In genomic region chr14:95609398-95609990, GRCh38 we compare ENCODE assay signal across 10 cellular contexts.
DNase-seq lines count a peak whose midpoint lies in the region; ATAC-seq, FAIRE-seq and TF ChIP-seq lines count a peak whose summit lies in the region.
"Had no signal": no experiment of that assay in that cellular context is flagged by ENCODE, and none has a peak within 500 bp of the region (broad histone marks: within the 10 kb centered on the region; RNA-seq: fewer than 3 reads in every experiment).

No MANE protein-coding gene starts in this region.

- CTCF ChIA-PET in RWPE1 (lab: Yijun Ruan, JAX) = no interaction called here

- DNase-seq in AG08395 (ENCODE audit: low spot score) (peak; percentile 34), GM12891 (ENCODE audit: insufficient read length, low spot score) (peak; percentile 25), NCI-H2107 treated with DMSO at 0.1 percent for 48 hours (lab: John Stamatoyannopoulos, UW; ENCODE audit: unreplicated experiment) (peak; percentile 24), T47D (ENCODE audit: low read depth in 1 of 2, low spot score in 1 of 2) (peak; percentile 28 to 82), RWPE1 (ENCODE audit: low spot score) (no peak)
- no peak for DNase-seq in natural killer cell treated with Interleukin-12 subunit alpha and Interleukin-12 subunit beta and Interleukin-15 and Interleukin-18, amount 100 ng/mL, for 72 hours (ENCODE audit: low spot score)
- no peak for DNase-seq in activated CD4-positive, alpha-beta T cell treated with anti-CD3 and anti-CD28 coated beads, Interleukin-2, amount 50 U/mL, for 1 hour

- no peak overlapping the region for H3K27ac Mint-ChIP-seq in nephron
- no peak overlapping the region for H3K27ac Mint-ChIP-seq in natural killer cell treated with Interleukin-12 subunit alpha and Interleukin-12 subunit beta and Interleukin-15 and Interleukin-18, amount 100 ng/mL, for 72 hours
- H3K27ac Mint-ChIP-seq: stimulated activated naive CD8-positive, alpha-beta T cell treated with anti-CD3 and anti-CD28 coated beads, Interleukin-15, Interleukin-2, amounts not matched to agents 100 ng/mL and 50 ng/mL, for 24 hours had no signal

- no peaks in the 10 kb centered on the region for H3K36me3 Mint-ChIP-seq in nephron (ENCODE audit: low read depth)
- no peaks in the 10 kb centered on the region for H3K36me3 Mint-ChIP-seq in natural killer cell treated with Interleukin-12 subunit alpha and Interleukin-12 subunit beta and Interleukin-15 and Interleukin-18, amount 100 ng/mL, for 72 hours

- no peaks in the 10 kb centered on the region for H3K4me1 Mint-ChIP-seq in nephron
- H3K4me1 Mint-ChIP-seq in natural killer cell treated with Interleukin-12 subunit alpha and Interleukin-12 subunit beta and Interleukin-15 and Interleukin-18, amount 100 ng/mL, for 72 hours (ENCODE audit: low read depth in 2 of 2) = no peaks in the 10 kb centered on the region

- no peaks in the 10 kb centered on the region for H3K9me3 Mint-ChIP-seq in nephron
- H3K9me3 Mint-ChIP-seq in natural killer cell treated with Interleukin-12 subunit alpha and Interleukin-12 subunit beta and Interleukin-15 and Interleukin-18, amount 100 ng/mL, for 72 hours = no peaks in the 10 kb centered on the region
- H3K9me3 Mint-ChIP-seq: stimulated activated naive CD8-positive, alpha-beta T cell treated with anti-CD3 and anti-CD28 coated beads, Interleukin-15, Interleukin-2, amounts not matched to agents 100 ng/mL and 50 ng/mL, for 24 hours had no signal

- peaks cover 18% of the 10 kb centered on the region for H3K27me3 Mint-ChIP-seq in nephron (ENCODE audit: low read depth)
- H3K27me3 Mint-ChIP-seq in natural killer cell treated with Interleukin-12 subunit alpha and Interleukin-12 subunit beta and Interleukin-15 and Interleukin-18, amount 100 ng/mL, for 72 hours = peaks cover 34 to 44% of the 10 kb centered on the region in 2 donors

- in situ Hi-C loops in T47D (cut with HindIII; ENCODE audit: low pct_unique_long_range_greater_than_20kb, low sequenced_read_pairs) = no loop called here

- ATAC-seq in natural killer cell treated with Interleukin-12 subunit alpha and Interleukin-12 subunit beta and Interleukin-15 and Interleukin-18, amount 100 ng/mL, for 72 hours = no peak

- POLR2A ChIA-PET in RWPE1 (lab: Yijun Ruan, JAX; ENCODE audit: low non-redundant PET) = no interaction called here

- H3K4me3 Mint-ChIP-seq in nephron = no peak overlapping the region
- no peak overlapping the region for H3K4me3 Mint-ChIP-seq in natural killer cell treated with Interleukin-12 subunit alpha and Interleukin-12 subunit beta and Interleukin-15 and Interleukin-18, amount 100 ng/mL, for 72 hours
- H3K4me3 Mint-ChIP-seq: stimulated activated naive CD8-positive, alpha-beta T cell treated with anti-CD3 and anti-CD28 coated beads, Interleukin-15, Interleukin-2, amounts not matched to agents 100 ng/mL and 50 ng/mL, for 24 hours had no signal

- TF ChIP-seq CTCF in nephron (IDR thresholded peaks at IDR 0.05; ENCODE audit: unreplicated experiment in 3 of 3) (peak; percentile 55 to 76 (median 72)), RWPE1 (conservative IDR thresholded peaks at IDR 0.05; ENCODE audit: low read depth) (no peak)

- H3K27ac ChIP-seq in RWPE1 = no peak overlapping the region
- H3K27ac ChIP-seq: epithelial cell of prostate had no signal

- TF ChIP-seq POLR2A in GM12891 (IDR thresholded peaks at IDR 0.05; ENCODE audit: low read depth, low read length) = no peak

- no peak for FAIRE-seq in GM12891 (lab: Jason Lieb, UNC)

TF ChIP-seq in GM12891, 5 proteins besides CTCF, POLR2A, EP300 and RAD21:
- TF ChIP-seq TAF1 (IDR thresholded peaks at IDR 0.05; ENCODE audit: low read depth, low read length) = no peak
- TF ChIP-seq POU2F2 (IDR thresholded peaks at IDR 0.05; ENCODE audit: low read depth, low read length) = no peak
TF ChIP-seq in GM12891: peak in this region for 0.

Comparison
In these comparisons a context has a peak if more than half of its experiments do, and no peak if none do; other contexts are left out.
1. DNase-seq: peak in AG08395 (single experiment), GM12891 (single experiment), NCI-H2107 treated with DMSO at 0.1 percent for 48 hours (single experiment) and T47D (2 of 2); none in natural killer cell treated with Interleukin-12 subunit alpha and Interleukin-12 subunit beta and Interleukin-15 and Interleukin-18, amount 100 ng/mL, for 72 hours (single experiment), activated CD4-positive, alpha-beta T cell treated with anti-CD3 and anti-CD28 coated beads, Interleukin-2, amount 50 U/mL, for 1 hour (single experiment) and RWPE1 (single experiment).